19 cellular contexts compared by ENCODE assay signal in genomic region chr7:140631006-140631405, GRCh38. TPM values are rescaled to one million over a fixed set of nuclear protein-coding genes. Genes with fewer than 3 reads are reported as not detected.
DNase-seq lines count a peak whose midpoint lies in the region; ATAC-seq and TF ChIP-seq lines count a peak whose summit lies in the region.
"Had no signal": no experiment of that assay in that cellular context is flagged by ENCODE, and none has a peak within 500 bp of the region (broad histone marks: within the 10 kb centered on the region; RNA-seq: fewer than 3 reads in every experiment).

No MANE protein-coding gene starts in this region.

- in situ Hi-C loops in transverse colon (cut with MboI; ENCODE audit: low pct_ligation_motif_present in 1 of 4, low pct_unique_long_range_greater_than_20kb in 1 of 4, low sequenced_read_pairs in 3 of 4): no loop called here

- H3K36me3 ChIP-seq in psoas muscle (ENCODE audit: insufficient read depth in 1 of 2, low read depth in 1 of 2) (no peaks in the 10 kb centered on the region), transverse colon (no peaks in the 10 kb centered on the region)
- H3K36me3 ChIP-seq: SJSA1 had no signal

- 22 to 33% (median 25%) methylated on average over 6 of the region's 6 CpGs for WGBS in psoas muscle, 3 donors
- WGBS in transverse colon (ENCODE audit: low coverage in 1 of 2), 2 donors: 61 to 70% methylated on average over 4 to 6 of the region's 6 CpGs

- peak; percentile 58 for ATAC-seq in left ventricle myocardium superior
- peak in 2 of 4 donors; percentile 27 to 46 for ATAC-seq in psoas muscle
- ATAC-seq in GM18870 (IDR thresholded peaks at IDR 0.05; ENCODE audit: unreplicated experiment): no peak
- ATAC-seq: activated CD8-positive, alpha-beta T cell treated with anti-CD3 and anti-CD28 coated beads, Interleukin-2, amount 10 ng/mL, durations not matched to agents 7 days and 5 days; stimulated activated naive CD8-positive, alpha-beta T cell treated with anti-CD3 and anti-CD28 coated beads, Interleukin-15, amount 100 ng/mL, for 72 hours had no signal

- H3K9me3 ChIP-seq in psoas muscle (no peaks in the 10 kb centered on the region), transverse colon (no peaks in the 10 kb centered on the region)
- H3K9me3 ChIP-seq: SJSA1 had no signal

- TF ChIP-seq CTCF in psoas muscle (IDR thresholded peaks at IDR 0.05) (no peak), transverse colon (IDR thresholded peaks at IDR 0.05) (no peak)

- TF ChIP-seq POLR2A in transverse colon (IDR thresholded peaks at IDR 0.05): no peak

- H3K27ac ChIP-seq in psoas muscle: peak overlapping the region; percentile 42
- peak overlapping the region; percentile 29 to 56 (median 48) for H3K27ac ChIP-seq in transverse colon
- H3K27ac ChIP-seq: SJSA1 had no signal

- DNase-seq in NCI-H2171 treated with DMSO at 0.1 percent for 48 hours (lab: John Stamatoyannopoulos, UW) (peak; percentile 66), left ventricle myocardium superior (no peak), psoas muscle (no peak), transverse colon (no peak), NOMO-1 treated with DMSO at 0.1 percent for 48 hours (lab: John Stamatoyannopoulos, UW; ENCODE audit: unreplicated experiment) (no peak)
- no peak for DNase-seq in stimulated activated naive CD4-positive, alpha-beta T cell (lab: John Stamatoyannopoulos, UW)
- DNase-seq: activated CD4-positive, alpha-beta T cell treated with anti-CD3 and anti-CD28 coated beads for 1 hour; activated CD8-positive, alpha-beta T cell treated with anti-CD3 and anti-CD28 coated beads, Interleukin-2, amount 10 ng/mL, durations not matched to agents 7 days and 5 days; C1 segment of cervical spinal cord; H9; Karpas-422; NCI-H524 treated with DMSO at 0.1 percent for 48 hours; NK-92 treated with Interleukin-12 subunit alpha and Interleukin-12 subunit beta, amount 100 ng/mL, for 24 hours; stimulated activated CD4-positive, alpha-beta T cell treated with anti-CD3 and anti-CD28 coated beads, Interleukin-4, amount 100 ng/mL, for 4 hours; stimulated activated naive CD8-positive, alpha-beta T cell treated with anti-CD3 and anti-CD28 coated beads, Interleukin-15, amount 100 ng/mL, for 72 hours; T-helper 1 cell had no signal

- TF ChIP-seq EP300 in transverse colon (IDR thresholded peaks at IDR 0.05; ENCODE audit: low read depth): no peak

- intact Hi-C loops in left ventricle myocardium superior (cut with micrococcal nuclease): no loop called here
- intact Hi-C loops in psoas muscle (cut with DNase I): no loop called here
- intact Hi-C loops in transverse colon (cut with DNase I; ENCODE audit: low total_unique reads): no loop called here

- H3K27me3 ChIP-seq in psoas muscle (ENCODE audit: insufficient read depth in 3 of 3, low read length in 2 of 3) (no peaks in the 10 kb centered on the region), transverse colon (no peaks in the 10 kb centered on the region)
- H3K27me3 ChIP-seq: SJSA1 had no signal

- H3K4me3 ChIP-seq in psoas muscle: no peak overlapping the region
- H3K4me3 ChIP-seq in transverse colon: no peak overlapping the region
- H3K4me3 ChIP-seq: SJSA1 had no signal

- H3K4me1 ChIP-seq in psoas muscle: peaks cover 3% of the 10 kb centered on the region
- H3K4me1 ChIP-seq in transverse colon: peaks cover 0 to 41% (median 4%) of the 10 kb centered on the region in 4 donors

RNA-seq across cellular contexts. Expression of gene DENND2A, which starts 9.6 kb away (rescaled TPM):
- total RNA-seq in left ventricle myocardium superior (14.4 TPM), psoas muscle (1 to 10 TPM; 3.8 to 8.7 (median 6.0) TPM), transverse colon (10 to 100 TPM in 1 of 4 donors, 1 to 10 TPM in 3; 4.1 to 19.9 (median 7.1) TPM)
- polyA plus RNA-seq in psoas muscle: 1 to 10 TPM; 2.7 to 3.2 (median 2.7) TPM
- total RNA-seq: activated CD8-positive, alpha-beta T cell treated with anti-CD3 and anti-CD28 coated beads, Interleukin-2, amount 10 ng/mL, durations not matched to agents 7 days and 5 days had no signal
- polyA plus RNA-seq: endothelial cell of umbilical vein had no signal

RNA-seq across cellular contexts. Expression of gene ADCK2, which starts 41.7 kb away (rescaled TPM):
- total RNA-seq in left ventricle myocardium superior (10.0 TPM), psoas muscle (10 to 100 TPM; 10.7 to 18.1 (median 12.4) TPM), transverse colon (10 to 100 TPM; 31.6 to 43.8 (median 37.4) TPM)
- polyA plus RNA-seq in psoas muscle: 10 to 100 TPM; 12.0 to 26.4 (median 14.2) TPM
